28 cellular contexts compared by ENCODE assay signal in the genomic region with DNA sequence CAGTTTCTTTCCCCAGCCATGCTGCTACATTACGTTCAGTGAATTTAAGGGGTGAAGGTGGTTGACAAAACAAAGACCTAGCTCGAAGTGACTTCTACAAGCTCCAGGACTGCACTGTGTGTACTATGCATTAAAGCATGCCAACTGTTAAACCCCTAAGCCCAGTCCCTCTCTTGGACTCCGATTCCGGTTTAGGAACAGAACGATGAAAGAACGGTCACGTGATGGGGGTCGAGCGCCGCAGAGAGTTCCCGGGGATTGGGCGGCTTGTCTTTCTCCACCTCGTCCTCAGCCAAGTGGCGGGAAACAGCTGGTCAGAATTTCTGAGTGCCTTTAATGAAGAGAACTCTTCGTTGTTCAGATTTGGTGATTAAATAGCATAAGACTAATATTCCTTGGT. TPM values are rescaled to one million over a fixed set of nuclear protein-coding genes. Genes with fewer than 3 reads are reported as not detected.
"Had no signal": no experiment of that assay in that cellular context is flagged by ENCODE, and none has a peak within 500 bp of the region (broad histone marks: within the 10 kb centered on the region; RNA-seq: fewer than 3 reads in every experiment).

No MANE protein-coding gene starts in this region.

- ATAC-seq: left colon; left lung; lower lobe of right lung; naive thymus-derived CD8-positive, alpha-beta T cell; pancreas; right cardiac atrium; stimulated activated memory B cell treated with anti-CD40 and anti-IgM and Interleukin-4, amounts not matched to agents 10 μg/mL and 1 μg/mL and 100 μg/mL, for 72 hours; stimulated activated naive CD8-positive, alpha-beta T cell treated with anti-CD3 and anti-CD28 coated beads, Interleukin-15, amount 100 ng/mL, for 72 hours had no signal

- H3K9me3 ChIP-seq: left lung, lower lobe of right lung, pancreas, prostate gland, tibial nerve, uterus had no signal

- FAIRE-seq: kidney, pancreas had no signal

- H3K27me3 ChIP-seq: tibial nerve, uterus had no signal

- H3K9me3 Mint-ChIP-seq: nephron; neural crest cell; stimulated activated memory B cell treated with anti-CD40 and anti-IgM and Interleukin-4, amounts not matched to agents 10 μg/mL and 1 μg/mL and 100 μg/mL, for 72 hours; type B pancreatic cell had no signal

- H3K27ac ChIP-seq: hepatocyte, left lung, lower lobe of right lung, pancreas, prostate gland, tibial nerve, uterus had no signal

- H3K4me3 Mint-ChIP-seq: naive thymus-derived CD8-positive, alpha-beta T cell; nephron; neural crest cell; stimulated activated memory B cell treated with anti-CD40 and anti-IgM and Interleukin-4, amounts not matched to agents 10 μg/mL and 1 μg/mL and 100 μg/mL, for 72 hours; stimulated activated naive CD8-positive, alpha-beta T cell treated with anti-CD3 and anti-CD28 coated beads, Interleukin-15, amount 100 ng/mL, for 72 hours; type B pancreatic cell had no signal

- H3K27ac Mint-ChIP-seq: naive thymus-derived CD8-positive, alpha-beta T cell; nephron; stimulated activated memory B cell treated with anti-CD40 and anti-IgM and Interleukin-4, amounts not matched to agents 10 μg/mL and 1 μg/mL and 100 μg/mL, for 72 hours; stimulated activated naive CD8-positive, alpha-beta T cell treated with anti-CD3 and anti-CD28 coated beads, Interleukin-15, amount 100 ng/mL, for 72 hours; type B pancreatic cell had no signal

- H3K4me3 ChIP-seq: hepatocyte, left lung, lower lobe of right lung, pancreas, prostate gland, smooth muscle cell, tibial nerve, uterus had no signal

- H3K4me1 ChIP-seq: left lung, lower lobe of right lung, pancreas, prostate gland, tibial nerve, uterus had no signal

- H3K27me3 Mint-ChIP-seq: stimulated activated memory B cell treated with anti-CD40 and anti-IgM and Interleukin-4, amounts not matched to agents 10 μg/mL and 1 μg/mL and 100 μg/mL, for 72 hours had no signal

- H3K36me3 Mint-ChIP-seq: naive thymus-derived CD8-positive, alpha-beta T cell; stimulated activated memory B cell treated with anti-CD40 and anti-IgM and Interleukin-4, amounts not matched to agents 10 μg/mL and 1 μg/mL and 100 μg/mL, for 72 hours; type B pancreatic cell had no signal

- DNase-seq: kidney; left colon; left lung; lower lobe of right lung; mammary epithelial cell; mesenchymal stem cell; naive thymus-derived CD8-positive, alpha-beta T cell; nucleus accumbens; pancreas; retina; right cardiac atrium; stimulated activated CD4-positive, alpha-beta T cell treated with anti-CD3 and anti-CD28 coated beads, Interleukin-1b, Interleukin-23, amount 100 ng/mL, for 48 hours; stimulated activated CD4-positive, alpha-beta T cell treated with anti-CD3 and anti-CD28 coated beads, Interleukin-2, amount 100 ng/mL, for 48 hours; stimulated activated CD4-positive, alpha-beta T cell treated with anti-CD3 and anti-CD28 coated beads, Interleukin-4, amount 100 ng/mL, for 4 hours; stimulated activated CD8-positive, alpha-beta memory T cell treated with anti-CD3 and anti-CD28 coated beads, Interleukin-4, amount 100 ng/mL, for 48 hours; stimulated activated naive CD4-positive, alpha-beta T cell treated with Interleukin-2 at 50 U/mL for 16 hours; stimulated activated naive CD8-positive, alpha-beta T cell treated with anti-CD3 and anti-CD28 coated beads, Interleukin-15, amount 100 ng/mL, for 72 hours; substantia nigra; uterus had no signal

- H3K36me3 ChIP-seq: left lung, lower lobe of right lung, pancreas, prostate gland, tibial nerve, uterus had no signal

- H3K4me1 Mint-ChIP-seq: naive thymus-derived CD8-positive, alpha-beta T cell; nephron; stimulated activated memory B cell treated with anti-CD40 and anti-IgM and Interleukin-4, amounts not matched to agents 10 μg/mL and 1 μg/mL and 100 μg/mL, for 72 hours; stimulated activated naive CD8-positive, alpha-beta T cell treated with anti-CD3 and anti-CD28 coated beads, Interleukin-15, amount 100 ng/mL, for 72 hours had no signal

RNA-seq across cellular contexts. Expression of gene IRX2, which starts 25.5 kb away (rescaled TPM):
- total RNA-seq: liver; naive thymus-derived CD8-positive, alpha-beta T cell; tibial nerve had no signal
- polyA plus RNA-seq: liver; naive thymus-derived CD8-positive, alpha-beta T cell had no signal
